In genomic region chr21:15211491-15212133, GRCh38 we compare ENCODE assay signal across 27 cellular contexts.
DNase-seq lines count a peak whose midpoint lies in the region; ATAC-seq and TF ChIP-seq lines count a peak whose summit lies in the region.
"Had no signal": no experiment of that assay in that cellular context is flagged by ENCODE, and none has a peak within 500 bp of the region (broad histone marks: within the 10 kb centered on the region; RNA-seq: fewer than 3 reads in every experiment).

No MANE protein-coding gene starts in this region.

- H3K4me1 Mint-ChIP-seq in endothelial cell (ENCODE audit: unreplicated experiment), result peaks cover 15% of the 10 kb centered on the region
- peaks cover 18 to 27% (median 22%) of the 10 kb centered on the region in 3 donors for H3K4me1 Mint-ChIP-seq in naive B cell

- H3K27me3 Mint-ChIP-seq in endothelial cell (ENCODE audit: unreplicated experiment), result no peaks in the 10 kb centered on the region
- H3K27me3 Mint-ChIP-seq in naive B cell, result peaks cover 9 to 23% (median 11%) of the 10 kb centered on the region in 3 donors

- ATAC-seq in naive B cell (ENCODE audit: low read depth in 2 of 2) (no peak), GM18520 (IDR thresholded peaks at IDR 0.05; ENCODE audit: unreplicated experiment) (no peak)
- ATAC-seq: activated T-cell treated with anti-CD3 and anti-CD28 coated beads, Interleukin-2, amount 50 U/mL, for 72 hours; psoas muscle had no signal

- H4K20me1 ChIP-seq in BLaER1 (no peaks in the 10 kb centered on the region), Loucy (ENCODE audit: insufficient read depth, low read length, poor library complexity, severe bottlenecking) (no peaks in the 10 kb centered on the region)

- H3K36me3 Mint-ChIP-seq in endothelial cell (ENCODE audit: low read depth, unreplicated experiment) (no peaks in the 10 kb centered on the region), naive B cell (no peaks in the 10 kb centered on the region)

- peak overlapping the region; percentile 23; the same call in 1 of the 2 replicates for H3K4me3 ChIP-seq in BLaER1
- no peak overlapping the region for H3K4me3 ChIP-seq in Loucy (ENCODE audit: low read length, poor library complexity, severe bottlenecking)
- H3K4me3 ChIP-seq: psoas muscle had no signal

- DNase-seq in endothelial cell (ENCODE audit: low spot score) (no peak), naive B cell (no peak), OCI-M1 (lab: John Stamatoyannopoulos, UW) (no peak)
- DNase-seq in effector CD4-positive, alpha-beta T cell, result no peak
- DNase-seq in activated CD8-positive, alpha-beta memory T cell treated with anti-CD3 and anti-CD28 coated beads, Interleukin-2, amount 50 U/mL, for 4 hours, result no peak
- DNase-seq: activated B cell treated with CpG ODN at 0.5 μM for 24 hours; activated CD4-positive, alpha-beta T cell treated with anti-CD3 and anti-CD28 coated beads, Interleukin-2, amount 50 U/mL, for 1 hour; activated naive CD4-positive, alpha-beta T cell treated with anti-CD3 and anti-CD28 coated beads, Interleukin-2, amount 50 U/mL, for 16 hours; activated T-cell treated with anti-CD3 and anti-CD28 coated beads, Interleukin-2, amount 50 U/mL, for 72 hours; anterior cingulate cortex; BE2C; DMS79 treated with DMSO at 0.1 percent for 48 hours; effector CD8-positive, alpha-beta T cell; erythroblast; GF-D8; H7; kidney glomerular epithelial cell; NCI-H510A; NK-92 treated with Interleukin-12 subunit alpha and Interleukin-12 subunit beta, amount 100 ng/mL, for 24 hours; psoas muscle; SIG-M5; T-helper 9 cell had no signal

- peak overlapping the region; percentile 80 for H3K27ac ChIP-seq in BLaER1
- H3K27ac ChIP-seq: KMS-11, psoas muscle had no signal

- H3K36me3 ChIP-seq in BLaER1, result no peaks in the 10 kb centered on the region
- H3K36me3 ChIP-seq in Loucy (ENCODE audit: insufficient read depth, low read length), result no peaks in the 10 kb centered on the region
- H3K36me3 ChIP-seq: BE2C had no signal

- no peak for TF ChIP-seq CTCF in Loucy (conservative IDR thresholded peaks at IDR 0.05; ENCODE audit: low read length)
- no peak for TF ChIP-seq CTCF in endothelial cell (IDR thresholded peaks at IDR 0.05; ENCODE audit: unreplicated experiment)

- H3K9ac ChIP-seq in BLaER1, result peak overlapping the region; percentile 63
- no peak overlapping the region for H3K9ac ChIP-seq in Loucy (ENCODE audit: low read depth, low read length, poor library complexity, severe bottlenecking)
- H3K9ac ChIP-seq: KMS-11 had no signal

- no peaks in the 10 kb centered on the region for H3K79me2 ChIP-seq in Loucy (ENCODE audit: insufficient read depth, low read length)

- no peaks in the 10 kb centered on the region for H3K9me3 Mint-ChIP-seq in endothelial cell (ENCODE audit: unreplicated experiment)
- H3K9me3 Mint-ChIP-seq in naive B cell, result no peaks in the 10 kb centered on the region
- H3K9me3 Mint-ChIP-seq: activated B cell treated with CpG ODN at 0.5 μM for 24 hours; stimulated activated naive CD8-positive, alpha-beta T cell treated with anti-CD3 and anti-CD28 coated beads, Interleukin-15, Interleukin-2, amounts not matched to agents 100 ng/mL and 50 ng/mL, for 24 hours had no signal

- 0 out of 2 replicates have a peak overlapping the region, but pooled peaks have one; percentile 21 for H2AFZ ChIP-seq in Loucy (ENCODE audit: low read length)

- H3F3A ChIP-seq in Loucy (ENCODE audit: low read depth), result no peaks in the 10 kb centered on the region

- H3K4me1 ChIP-seq in BLaER1 (peaks cover 62% of the 10 kb centered on the region), Loucy (ENCODE audit: insufficient read depth, low read length, poor library complexity, severe bottlenecking) (no peaks in the 10 kb centered on the region)
- H3K4me1 ChIP-seq: psoas muscle had no signal

- H3K9me3 ChIP-seq in BLaER1 (peaks cover 25% of the 10 kb centered on the region), Loucy (ENCODE audit: insufficient read depth, low read depth, low read length) (no peaks in the 10 kb centered on the region)
- H3K9me3 ChIP-seq: BE2C, psoas muscle had no signal

- H3K4me2 ChIP-seq in BLaER1 (peak overlapping the region; percentile 74), Loucy (ENCODE audit: low read depth, low read length, poor library complexity, severe bottlenecking) (no peak overlapping the region)
- H3K4me2 ChIP-seq: KMS-11 had no signal

- H3K27ac Mint-ChIP-seq in endothelial cell (ENCODE audit: unreplicated experiment), result peak overlapping the region; percentile 67
- H3K27ac Mint-ChIP-seq in naive B cell, result no peak overlapping the region
- H3K27ac Mint-ChIP-seq: activated B cell treated with CpG ODN at 0.5 μM for 24 hours; activated T-cell treated with anti-CD3 and anti-CD28 coated beads, Interleukin-2, amount 50 U/mL, for 72 hours; stimulated activated naive CD8-positive, alpha-beta T cell treated with anti-CD3 and anti-CD28 coated beads, Interleukin-15, Interleukin-2, amounts not matched to agents 100 ng/mL and 50 ng/mL, for 24 hours had no signal

- no peaks in the 10 kb centered on the region for H3K27me3 ChIP-seq in BLaER1
- H3K27me3 ChIP-seq in Loucy (ENCODE audit: insufficient read depth, low read length, poor library complexity, severe bottlenecking), result no peaks in the 10 kb centered on the region
- H3K27me3 ChIP-seq: BE2C had no signal

- H3K9me2 ChIP-seq in Loucy (replicated peaks; ENCODE audit: low read depth, low read length), result no peaks in the 10 kb centered on the region

- no peak overlapping the region for H3K4me3 Mint-ChIP-seq in endothelial cell (ENCODE audit: unreplicated experiment)
- H3K4me3 Mint-ChIP-seq in naive B cell, result peak overlapping the region in 5 of 8 donors; percentile 4 to 71 (median 37)
- H3K4me3 Mint-ChIP-seq: activated B cell treated with CpG ODN at 0.5 μM for 24 hours; activated T-cell treated with anti-CD3 and anti-CD28 coated beads, Interleukin-2, amount 50 U/mL, for 72 hours; stimulated activated naive CD8-positive, alpha-beta T cell treated with anti-CD3 and anti-CD28 coated beads, Interleukin-15, Interleukin-2, amounts not matched to agents 100 ng/mL and 50 ng/mL, for 24 hours had no signal
